In genomic region chr2:110099471-110100225, GRCh38 we compare ENCODE assay signal across 22 cellular contexts. TPM values are rescaled to one million over a fixed set of nuclear protein-coding genes. Genes with fewer than 3 reads are reported as not detected.
DNase-seq lines count a peak whose midpoint lies in the region; ATAC-seq, FAIRE-seq and TF ChIP-seq lines count a peak whose summit lies in the region.
"Had no signal": no experiment of that assay in that cellular context is flagged by ENCODE, and none has a peak within 500 bp of the region (broad histone marks: within the 10 kb centered on the region; RNA-seq: fewer than 3 reads in every experiment).

No MANE protein-coding gene starts in this region.

- no peak for TF ChIP-seq POLR2A in uterus (IDR thresholded peaks at IDR 0.05)
- TF ChIP-seq POLR2A in H54 (IDR thresholded peaks at IDR 0.05; ENCODE audit: low read depth, low read length) = no peak

- H2AFZ ChIP-seq in parathyroid adenoma = no peak overlapping the region

- H3K27ac ChIP-seq in right cardiac atrium (ENCODE audit: low read length) (peak overlapping the region; percentile 48), esophagus (ENCODE audit: low read depth in 2 of 2, low read length in 1 of 2) (peak overlapping the region; percentile 97 to 98), parathyroid adenoma (peak overlapping the region; percentile 13), uterus (peak overlapping the region; percentile 2 to 85)
- H3K27ac ChIP-seq: neutrophil had no signal

- H3K4me1 ChIP-seq in right cardiac atrium (ENCODE audit: control insufficient read depth, insufficient read depth, low read length) = peaks cover 13% of the 10 kb centered on the region
- peaks cover 8 to 38% of the 10 kb centered on the region in 2 donors for H3K4me1 ChIP-seq in esophagus (ENCODE audit: control insufficient read depth in 2 of 2, insufficient read depth in 2 of 2, low read length in 1 of 2)
- H3K4me1 ChIP-seq in parathyroid adenoma = peaks cover 5% of the 10 kb centered on the region
- H3K4me1 ChIP-seq in uterus = no peaks in the 10 kb centered on the region

- H3K9ac ChIP-seq in parathyroid adenoma = no peak overlapping the region

- no peaks in the 10 kb centered on the region for H3K79me2 ChIP-seq in parathyroid adenoma

- no peaks in the 10 kb centered on the region for H3K9me3 ChIP-seq in right cardiac atrium (ENCODE audit: control insufficient read depth, low read length)
- no peaks in the 10 kb centered on the region for H3K9me3 ChIP-seq in esophagus (ENCODE audit: control insufficient read depth in 2 of 2, insufficient read depth in 1 of 2, low read depth in 1 of 2, low read length in 1 of 2)
- no peaks in the 10 kb centered on the region for H3K9me3 ChIP-seq in parathyroid adenoma (ENCODE audit: control insufficient read depth, low read length)
- no peaks in the 10 kb centered on the region for H3K9me3 ChIP-seq in uterus
- H3K9me3 ChIP-seq: neutrophil had no signal

- no peak overlapping the region for H3K4me2 ChIP-seq in parathyroid adenoma (ENCODE audit: low read length)

- intact Hi-C loops in right cardiac atrium (cut with DNase I) (loop anchor here in 1 of 4 donors (10.0 kb wide), 1 partner anchor 55 kb away; no protein-coding TSS in a partner anchor), left ventricle myocardium superior (cut with micrococcal nuclease) (no loop called here), uterus (cut with DNase I; ENCODE audit: low total_unique reads) (no loop called here)

- TF ChIP-seq CTCF in parathyroid adenoma (IDR thresholded peaks at IDR 0.05) (no peak), uterus (IDR thresholded peaks at IDR 0.05) (no peak)

- DNase-seq in right cardiac atrium = no peak
- no peak for DNase-seq in left ventricle myocardium superior
- no peak for DNase-seq in uterus
- no peak for DNase-seq in activated CD4-positive, alpha-beta T cell treated with anti-CD3 and anti-CD28 coated beads for 1 hour
- no peak for DNase-seq in NCI-H2171 (lab: John Stamatoyannopoulos, UW)
- DNase-seq in H54 (ENCODE audit: insufficient read length, low spot score) = no peak
- DNase-seq: activated CD8-positive, alpha-beta memory T cell treated with anti-CD3 and anti-CD28 coated beads for 24 hours; activated T-cell treated with anti-CD3 and anti-CD28 coated beads, Interleukin-2, amount 50 U/mL, for 48 hours; left colon; NCI-H1436; NCI-H774; stimulated activated naive CD4-positive, alpha-beta T cell; T1000 had no signal

- WGBS in right cardiac atrium = 64% methylated on average over 10 of the region's 10 CpGs
- WGBS in esophagus, 2 donors = 81 to 86% methylated on average over 10 of the region's 10 CpGs

- H3K27me3 ChIP-seq in right cardiac atrium (ENCODE audit: control insufficient read depth, insufficient read depth) (no peaks in the 10 kb centered on the region), esophagus (ENCODE audit: control insufficient read depth in 1 of 2, insufficient read depth in 2 of 2, low read length in 2 of 2) (no peaks in the 10 kb centered on the region), parathyroid adenoma (ENCODE audit: control insufficient read depth, insufficient read depth, low read length) (no peaks in the 10 kb centered on the region), uterus (no peaks in the 10 kb centered on the region)
- H3K27me3 ChIP-seq: BLaER1 treated with 17β-estradiol and CSF1 and Interleukin-3, amounts not matched to agents 10 nM and 100 nM had no signal

- H3K36me3 ChIP-seq in esophagus (ENCODE audit: control insufficient read depth in 2 of 2, insufficient read depth in 2 of 2, low read length in 1 of 2) (peaks cover 0 to 2% of the 10 kb centered on the region in 2 donors), parathyroid adenoma (ENCODE audit: control insufficient read depth, insufficient read depth, low read length) (no peaks in the 10 kb centered on the region), uterus (no peaks in the 10 kb centered on the region)
- H3K36me3 ChIP-seq: BLaER1 treated with 17β-estradiol and CSF1 and Interleukin-3, amounts not matched to agents 10 nM and 100 nM; neutrophil had no signal

- no peak for ATAC-seq in right cardiac atrium
- no peak for ATAC-seq in left ventricle myocardium superior
- ATAC-seq: activated naive CD4-positive, alpha-beta T cell treated with anti-CD3 and anti-CD28 coated beads, Interleukin-2, amount 50 U/mL, for 72 hours; left colon; SK-N-SH treated with all-trans-retinoic acid at 6 μM for 48 hours had no signal

- H3K4me3 ChIP-seq in right cardiac atrium (ENCODE audit: low read length) (no peak overlapping the region), esophagus (ENCODE audit: low read depth in 1 of 2, low read length in 2 of 2) (no peak overlapping the region), parathyroid adenoma (ENCODE audit: low read depth, low read length) (no peak overlapping the region), uterus (no peak overlapping the region)
- H3K4me3 ChIP-seq: BLaER1 treated with 17β-estradiol and CSF1 and Interleukin-3, amounts not matched to agents 10 nM and 100 nM had no signal

- FAIRE-seq in H54 (lab: Jason Lieb, UNC) = no peak
- FAIRE-seq: D721Med, frontal cortex, H1 had no signal

RNA-seq across cellular contexts. Expression of gene MALL, which starts 16.0 kb away (rescaled TPM):
- total RNA-seq in right cardiac atrium (10 to 100 TPM in 1 of 4 donors, 1 to 10 TPM in 3; 7.7 to 26.1 (median 8.1) TPM), left ventricle myocardium superior (12.0 TPM), uterus (10 to 100 TPM in 3 of 4 donors, under 1 TPM in 1; 0.59 to 46.4 (median 16.4) TPM)
- polyA plus RNA-seq in right cardiac atrium (7.4 TPM), esophagus (100 to 1,000 TPM; 235 to 264 TPM)
- total RNA-seq: activated naive CD4-positive, alpha-beta T cell treated with anti-CD3 and anti-CD28 coated beads, Interleukin-2, amount 50 U/mL, for 72 hours had no signal

Comparison
In these comparisons a context has a peak if more than half of its experiments do, and no peak if none do; other contexts are left out.
1. H3K27ac ChIP-seq: peak in every context shown above with its lines; median percentile 98 in esophagus; 48 in right cardiac atrium; 44 in uterus; 13 in parathyroid adenoma.